ENCODE assay signal across 9 cellular contexts in the genomic region with DNA sequence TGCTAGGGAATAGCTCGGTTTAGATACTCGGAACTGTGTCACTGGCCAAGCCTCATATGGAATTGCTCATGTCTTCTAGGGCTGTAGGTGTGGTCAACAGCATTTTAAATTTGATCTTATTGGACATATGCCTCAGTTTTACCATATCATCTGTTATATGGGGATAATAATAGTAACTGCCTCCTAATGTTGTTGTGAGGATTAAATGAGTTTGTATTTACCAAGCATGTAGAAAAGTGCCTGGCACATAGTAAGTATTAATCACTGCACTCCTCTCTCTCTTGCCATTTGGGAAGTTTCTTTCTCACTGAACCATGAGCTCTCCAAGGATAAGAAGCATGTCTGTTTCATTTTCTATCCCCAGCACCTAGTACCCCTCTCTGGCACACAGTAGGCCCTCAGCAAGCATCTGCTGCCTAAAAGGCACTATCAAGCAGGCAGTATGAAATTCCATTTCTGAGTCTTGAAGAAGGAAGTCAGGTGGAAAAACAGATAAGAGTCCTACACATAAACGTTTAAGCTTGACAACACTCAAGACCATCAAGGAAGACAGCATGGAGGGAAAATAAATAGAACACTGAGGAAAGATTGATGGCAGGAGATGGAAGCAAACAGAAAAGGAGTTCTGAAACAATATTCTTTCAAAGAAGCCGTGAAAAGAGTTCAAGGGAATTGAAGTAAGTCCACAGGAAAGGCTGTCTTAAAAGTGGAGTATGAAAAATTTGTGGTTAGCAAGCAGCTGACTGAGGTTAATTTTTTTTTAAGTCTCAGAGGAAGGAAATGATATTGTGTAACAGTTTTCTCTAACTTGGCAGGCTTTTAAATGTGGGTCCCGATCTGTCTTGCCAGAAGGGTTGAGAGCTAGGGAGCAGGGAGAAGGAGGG. TPM values are rescaled to one million over a fixed set of nuclear protein-coding genes. Genes with fewer than 3 reads are reported as not detected.
DNase-seq lines count a peak whose midpoint lies in the region; ATAC-seq and TF ChIP-seq lines count a peak whose summit lies in the region.
"Had no signal": no experiment of that assay in that cellular context is flagged by ENCODE, and none has a peak within 500 bp of the region (broad histone marks: within the 10 kb centered on the region; RNA-seq: fewer than 3 reads in every experiment).

No MANE protein-coding gene starts in this region.

- H3K36me3 Mint-ChIP-seq in activated CD4-positive, alpha-beta T cell treated with anti-CD3 and anti-CD28 coated beads for 36 hours (ENCODE audit: low read depth): peaks cover 4% of the 10 kb centered on the region

- intact Hi-C loops in activated CD4-positive, alpha-beta T cell treated with anti-CD3 and anti-CD28 coated beads for 36 hours (cut with DNase I, micrococcal nuclease): no loop called here
- intact Hi-C loops in body of pancreas (cut with DNase I) (no loop called here), lower lobe of right lung (cut with DNase I) (no loop called here), vagina (cut with DNase I) (loop anchor here (5.0 kb wide), 1 partner anchor 61 kb away; no protein-coding TSS in a partner anchor)

- H3K4me3 Mint-ChIP-seq in activated CD4-positive, alpha-beta T cell treated with anti-CD3 and anti-CD28 coated beads for 36 hours: peak overlapping the region; percentile 2

- H3K9me3 ChIP-seq in body of pancreas: no peaks in the 10 kb centered on the region
- no peaks in the 10 kb centered on the region for H3K9me3 ChIP-seq in lower lobe of right lung
- no peaks in the 10 kb centered on the region for H3K9me3 ChIP-seq in vagina

- ATAC-seq in activated CD4-positive, alpha-beta T cell treated with anti-CD3 and anti-CD28 coated beads for 36 hours: no peak
- ATAC-seq in body of pancreas: no peak
- peak; percentile 34 to 43 for ATAC-seq in lower lobe of right lung
- ATAC-seq in HG03175 (IDR thresholded peaks at IDR 0.05; ENCODE audit: unreplicated experiment): no peak
- ATAC-seq in GM21737 (IDR thresholded peaks at IDR 0.05; ENCODE audit: unreplicated experiment): no peak

- H3K27me3 Mint-ChIP-seq in activated CD4-positive, alpha-beta T cell treated with anti-CD3 and anti-CD28 coated beads for 36 hours: peaks cover 2% of the 10 kb centered on the region

- H3K4me1 Mint-ChIP-seq in activated CD4-positive, alpha-beta T cell treated with anti-CD3 and anti-CD28 coated beads for 36 hours: peaks cover 46% of the 10 kb centered on the region

- H3K9me3 Mint-ChIP-seq in activated CD4-positive, alpha-beta T cell treated with anti-CD3 and anti-CD28 coated beads for 36 hours (ENCODE audit: low read depth): no peaks in the 10 kb centered on the region

- peaks cover 32% of the 10 kb centered on the region for H3K4me1 ChIP-seq in body of pancreas
- peaks cover 63% of the 10 kb centered on the region for H3K4me1 ChIP-seq in lower lobe of right lung
- peaks cover 41% of the 10 kb centered on the region for H3K4me1 ChIP-seq in vagina

- H3K27me3 ChIP-seq in body of pancreas (no peaks in the 10 kb centered on the region), lower lobe of right lung (ENCODE audit: low read depth) (no peaks in the 10 kb centered on the region), vagina (no peaks in the 10 kb centered on the region)

- no peak for TF ChIP-seq POLR2A in body of pancreas (IDR thresholded peaks at IDR 0.05)
- TF ChIP-seq POLR2A in vagina (IDR thresholded peaks at IDR 0.05): no peak

- WGBS in body of pancreas, 2 donors: 39 to 41% methylated on average over 5 of the region's 5 CpGs

- H3K4me3 ChIP-seq in body of pancreas (no peak overlapping the region), lower lobe of right lung (peak overlapping the region; percentile 31), vagina (peak overlapping the region in 1 of 2 donors; percentile 5)

- H3K36me3 ChIP-seq in body of pancreas (replicated peaks in 1 of 2; ENCODE audit: insufficient read depth in 1 of 2, low read depth in 2 of 2): peaks cover 0 to 4% of the 10 kb centered on the region in 2 donors
- H3K36me3 ChIP-seq in lower lobe of right lung: peaks cover 8% of the 10 kb centered on the region
- H3K36me3 ChIP-seq in vagina: peaks cover 0 to 3% of the 10 kb centered on the region in 2 donors

- POLR2A ChIA-PET in activated CD4-positive, alpha-beta T cell treated with anti-CD3 and anti-CD28 coated beads for 36 hours (lab: Charles Lee): interaction anchor here (0.6 kb wide), 1 partner anchor 116 kb away, joined by 3 read pairs; no protein-coding TSS in a partner anchor

- no peak for DNase-seq in activated CD4-positive, alpha-beta T cell treated with anti-CD3 and anti-CD28 coated beads for 36 hours
- DNase-seq in activated CD4-positive, alpha-beta T cell treated with anti-CD3 and anti-CD28 coated beads for 48 hours: no peak
- peak; percentile 86 for DNase-seq in NAMALWA (ENCODE audit: low spot score)
- no peak for DNase-seq in body of pancreas
- no peak for DNase-seq in lower lobe of right lung
- no peak for DNase-seq in vagina (ENCODE audit: extremely low spot score in 2 of 2)

- H3K27ac Mint-ChIP-seq in activated CD4-positive, alpha-beta T cell treated with anti-CD3 and anti-CD28 coated beads for 36 hours: no peak overlapping the region

- CTCF ChIA-PET in activated CD4-positive, alpha-beta T cell treated with anti-CD3 and anti-CD28 coated beads for 36 hours (lab: Charles Lee): interaction anchor here (0.6 to 1.5 kb wide), 3 partner anchors 28 to 74 kb away, joined by 3 read pairs; no protein-coding TSS in a partner anchor

- TF ChIP-seq CTCF in body of pancreas (IDR thresholded peaks at IDR 0.05) (no peak), lower lobe of right lung (IDR thresholded peaks at IDR 0.05) (no peak), vagina (IDR thresholded peaks at IDR 0.05) (no peak)

- peak overlapping the region; percentile 49 to 93 (median 84) for H3K27ac ChIP-seq in body of pancreas
- peak overlapping the region; percentile 89 for H3K27ac ChIP-seq in lower lobe of right lung
- peak overlapping the region; percentile 41 for H3K27ac ChIP-seq in vagina
- H3K27ac ChIP-seq: C4-2B had no signal

RNA-seq across cellular contexts. Expression of a gene that starts 2.2 kb away (rescaled TPM):
- 10 to 100 TPM; 13.3 to 15.9 TPM for total RNA-seq in activated CD4-positive, alpha-beta T cell treated with anti-CD3 and anti-CD28 coated beads for 36 hours
- 10 to 100 TPM; 35.5 to 71.5 TPM for total RNA-seq in body of pancreas
- total RNA-seq in lower lobe of right lung: 107 TPM
- total RNA-seq in vagina: 72.4 TPM

RNA-seq across cellular contexts. Expression of a gene that starts 33.4 kb away (rescaled TPM):
- 1 to 10 TPM; 4.2 to 4.4 TPM for total RNA-seq in activated CD4-positive, alpha-beta T cell treated with anti-CD3 and anti-CD28 coated beads for 36 hours
- total RNA-seq in body of pancreas (10 to 100 TPM; 63.3 to 75.8 TPM), lower lobe of right lung (269 TPM), vagina (268 TPM)

Comparison
In these comparisons a context has a peak if more than half of its experiments do, and no peak if none do; other contexts are left out.
1. ATAC-seq: peak in lower lobe of right lung (2 of 2); none in activated CD4-positive, alpha-beta T cell treated with anti-CD3 and anti-CD28 coated beads for 36 hours (single experiment), body of pancreas (single experiment), HG03175 (single experiment) and GM21737 (single experiment).
2. RNA of a gene that starts 33.4 kb away (total RNA-seq): 269 TPM in lower lobe of right lung (single experiment), 268 TPM in vagina (single experiment) and 63.3 to 75.8 TPM in body of pancreas; 4.2 to 4.4 TPM in activated CD4-positive, alpha-beta T cell treated with anti-CD3 and anti-CD28 coated beads for 36 hours; every median in the first group is over 10 times any median in the second.
3. Peak in every context shown above with its lines, with median percentiles within 50 percentile points of each other: H3K27ac ChIP-seq.